ENCODE assay signal across 15 cellular contexts in genomic region chr2:199480966-199481365, GRCh38. TPM values are rescaled to one million over a fixed set of nuclear protein-coding genes. Genes with fewer than 3 reads are reported as not detected.
DNase-seq lines count a peak whose midpoint lies in the region; ATAC-seq and TF ChIP-seq lines count a peak whose summit lies in the region.
"Had no signal": no experiment of that assay in that cellular context is flagged by ENCODE, and none has a peak within 500 bp of the region (broad histone marks: within the 10 kb centered on the region; RNA-seq: fewer than 3 reads in every experiment).

No MANE protein-coding gene starts in this region.

- POLR2A ChIA-PET in Panc1 (lab: Charles Lee) = interaction anchor here (0.6 kb wide), 1 partner anchor 29 kb away, joined by 3 read pairs; no protein-coding TSS in a partner anchor

- H3F3A ChIP-seq in GM23338 (replicated peaks; ENCODE audit: low read depth) = no peaks in the 10 kb centered on the region
- H3F3A ChIP-seq in Loucy (ENCODE audit: low read depth) = no peaks in the 10 kb centered on the region

- H3K4me3 Mint-ChIP-seq in GM23338 (no peak overlapping the region), endodermal cell (no peak overlapping the region)
- H3K4me3 Mint-ChIP-seq: B cell; CD8-positive, alpha-beta T cell had no signal

- in situ Hi-C loops in Panc1 (cut with HindIII; ENCODE audit: low pct_unique_long_range_greater_than_20kb, low sequenced_read_pairs) (no loop called here), transverse colon (cut with MboI; ENCODE audit: low pct_ligation_motif_present in 1 of 4, low pct_unique_long_range_greater_than_20kb in 1 of 4, low sequenced_read_pairs in 3 of 4) (loop anchor here in 3 of 4 donors (25.0 kb wide), 2 partner anchors 256 to 1169 kb away; no protein-coding TSS in a partner anchor), mammary epithelial cell (cut with MboI; ENCODE audit: low sequenced_read_pairs in 2 of 2) (loop anchor here (10.0 to 25.0 kb wide), 3 partner anchors 819 to 1169 kb away; no protein-coding TSS in a partner anchor)

- peaks cover 2% of the 10 kb centered on the region for H3K27me3 Mint-ChIP-seq in GM23338 (ENCODE audit: insufficient read depth, low read depth, poor library complexity)
- H3K27me3 Mint-ChIP-seq in endodermal cell (ENCODE audit: insufficient read depth) = peaks cover 25% of the 10 kb centered on the region

- no peaks in the 10 kb centered on the region for H3K79me2 ChIP-seq in GM23338 (replicated peaks; ENCODE audit: insufficient read depth)
- no peaks in the 10 kb centered on the region for H3K79me2 ChIP-seq in Loucy (ENCODE audit: insufficient read depth, low read length)
- no peaks in the 10 kb centered on the region for H3K79me2 ChIP-seq in mammary epithelial cell (ENCODE audit: insufficient read depth, low read length)

- intact Hi-C loops in Panc1 (cut with micrococcal nuclease; ENCODE audit: unreplicated experiment) = loop anchor here (10.0 kb wide), 1 partner anchor 1106 kb away; no protein-coding TSS in a partner anchor
- intact Hi-C loops in transverse colon (cut with DNase I; ENCODE audit: low total_unique reads) = no loop called here
- intact Hi-C loops in mammary epithelial cell (cut with micrococcal nuclease) = no loop called here

- H3K4me1 Mint-ChIP-seq in GM23338 = peaks cover 4% of the 10 kb centered on the region; the same call in 2 of the 3 replicates
- no peaks in the 10 kb centered on the region for H3K4me1 Mint-ChIP-seq in endodermal cell
- H3K4me1 Mint-ChIP-seq: B cell had no signal

- H3K4me2 ChIP-seq in GM23338 (no peak overlapping the region), Loucy (ENCODE audit: low read depth, low read length, poor library complexity, severe bottlenecking) (no peak overlapping the region), mammary epithelial cell (ENCODE audit: insufficient read depth, low read depth, low read length) (no peak overlapping the region)
- H3K4me2 ChIP-seq: BLaER1 treated with 17β-estradiol and CSF1 and Interleukin-3, amounts not matched to agents 10 nM and 100 nM had no signal

- H4K20me1 ChIP-seq in GM23338 (replicated peaks; ENCODE audit: insufficient read depth) = no peaks in the 10 kb centered on the region
- no peaks in the 10 kb centered on the region for H4K20me1 ChIP-seq in Loucy (ENCODE audit: insufficient read depth, low read length, poor library complexity, severe bottlenecking)
- no peaks in the 10 kb centered on the region for H4K20me1 ChIP-seq in mammary epithelial cell (ENCODE audit: insufficient read depth, low read length)
- H4K20me1 ChIP-seq: BLaER1 treated with 17β-estradiol and CSF1 and Interleukin-3, amounts not matched to agents 10 nM and 100 nM had no signal

- TF ChIP-seq POLR2A in transverse colon (IDR thresholded peaks at IDR 0.05) = no peak

- ATAC-seq in GM23338 (peak; percentile 56), Panc1 (no peak), GM21381 (IDR thresholded peaks at IDR 0.05; ENCODE audit: unreplicated experiment) (no peak)
- ATAC-seq: CD8-positive, alpha-beta T cell had no signal

- no peaks in the 10 kb centered on the region; the same call in 2 of the 3 replicates for H3K9me3 Mint-ChIP-seq in GM23338
- no peaks in the 10 kb centered on the region for H3K9me3 Mint-ChIP-seq in endodermal cell
- H3K9me3 Mint-ChIP-seq: CD8-positive, alpha-beta T cell had no signal

- H2AFZ ChIP-seq in GM23338 (no peak overlapping the region), Loucy (ENCODE audit: low read length) (no peak overlapping the region), mammary epithelial cell (ENCODE audit: low read depth, low read length) (no peak overlapping the region)

- H3K9ac ChIP-seq in Loucy (ENCODE audit: low read depth, low read length, poor library complexity, severe bottlenecking) (no peak overlapping the region), endodermal cell (ENCODE audit: extremely low read depth, low read length, poor library complexity, severe bottlenecking) (no peak overlapping the region), mammary epithelial cell (ENCODE audit: insufficient read depth, low read length) (no peak overlapping the region)
- H3K9ac ChIP-seq: BLaER1 treated with 17β-estradiol and CSF1 and Interleukin-3, amounts not matched to agents 10 nM and 100 nM had no signal

- H3K27ac ChIP-seq in GM23338 (ENCODE audit: low read depth) (no peak overlapping the region), Panc1 (ENCODE audit: low read length) (no peak overlapping the region), endodermal cell (ENCODE audit: low read depth, low read length) (no peak overlapping the region), transverse colon (no peak overlapping the region), mammary epithelial cell (ENCODE audit: insufficient read depth, low read depth, low read length) (no peak overlapping the region)
- H3K27ac ChIP-seq: BLaER1 treated with 17β-estradiol and CSF1 and Interleukin-3, amounts not matched to agents 10 nM and 100 nM had no signal

- DNase-seq in GM23338 (ENCODE audit: low spot score) (peak; percentile 27), Panc1 (ENCODE audit: low read depth, low spot score) (no peak), endodermal cell (peak; percentile 30), transverse colon (no peak), mammary epithelial cell (no peak)
- DNase-seq: Calu3; CD8-positive, alpha-beta T cell; DMS79 treated with DMSO at 0.1 percent for 48 hours; GF-D8; IMR-90 had no signal

- H3K36me3 Mint-ChIP-seq in GM23338 (ENCODE audit: low read depth) = no peaks in the 10 kb centered on the region
- no peaks in the 10 kb centered on the region for H3K36me3 Mint-ChIP-seq in endodermal cell (ENCODE audit: low read depth)
- H3K36me3 Mint-ChIP-seq: CD8-positive, alpha-beta T cell had no signal

- H3K27ac Mint-ChIP-seq in GM23338 = no peak overlapping the region
- H3K27ac Mint-ChIP-seq in endodermal cell = no peak overlapping the region
- H3K27ac Mint-ChIP-seq: B cell; CD8-positive, alpha-beta T cell had no signal

- CTCF ChIA-PET in Panc1 (lab: Charles Lee) = interaction anchor here (0.9 kb wide), 1 partner anchor 10 kb away, joined by 5 read pairs; no protein-coding TSS in a partner anchor
- CTCF ChIA-PET in mammary epithelial cell (lab: Charles Lee; ENCODE audit: low non-redundant PET) = no interaction called here

- dilution Hi-C loops in mammary epithelial cell (cut with HindIII; ENCODE audit: low sequenced_read_pairs) = no loop called here

- H3K9me3 ChIP-seq in Loucy (ENCODE audit: insufficient read depth, low read depth, low read length) (no peaks in the 10 kb centered on the region), Panc1 (ENCODE audit: control insufficient read depth, insufficient read depth, low read depth, low read length) (no peaks in the 10 kb centered on the region), endodermal cell (ENCODE audit: control insufficient read depth, low read length) (no peaks in the 10 kb centered on the region), transverse colon (no peaks in the 10 kb centered on the region), mammary epithelial cell (replicated peaks; ENCODE audit: insufficient read depth, low read length) (no peaks in the 10 kb centered on the region)
- H3K9me3 ChIP-seq: BLaER1 treated with 17β-estradiol and CSF1 and Interleukin-3, amounts not matched to agents 10 nM and 100 nM; HAP-1 had no signal

- H3K36me3 ChIP-seq in GM23338 (ENCODE audit: insufficient read depth) (no peaks in the 10 kb centered on the region), Loucy (ENCODE audit: insufficient read depth, low read length) (no peaks in the 10 kb centered on the region), Panc1 (ENCODE audit: control insufficient read depth, insufficient read depth, low read length) (no peaks in the 10 kb centered on the region), endodermal cell (ENCODE audit: control insufficient read depth, insufficient read depth, low read length) (no peaks in the 10 kb centered on the region), transverse colon (no peaks in the 10 kb centered on the region), mammary epithelial cell (ENCODE audit: insufficient read depth, low read length) (no peaks in the 10 kb centered on the region)
- H3K36me3 ChIP-seq: BLaER1 treated with 17β-estradiol and CSF1 and Interleukin-3, amounts not matched to agents 10 nM and 100 nM; HAP-1 had no signal

- H3K27me3 ChIP-seq in GM23338 (ENCODE audit: insufficient read depth) (no peaks in the 10 kb centered on the region), Loucy (ENCODE audit: insufficient read depth, low read length, poor library complexity, severe bottlenecking) (no peaks in the 10 kb centered on the region), Panc1 (ENCODE audit: control insufficient read depth, insufficient read depth, low read length) (no peaks in the 10 kb centered on the region), endodermal cell (ENCODE audit: control insufficient read depth, insufficient read depth, low read length, poor library complexity, severe bottlenecking) (peaks cover 26% of the 10 kb centered on the region), transverse colon (no peaks in the 10 kb centered on the region), mammary epithelial cell (ENCODE audit: insufficient read depth, low read length) (peaks cover 2% of the 10 kb centered on the region)
- H3K27me3 ChIP-seq: BLaER1 treated with 17β-estradiol and CSF1 and Interleukin-3, amounts not matched to agents 10 nM and 100 nM had no signal

- BruUV-seq in Panc1 (replicated peaks; lab: Mats Ljungman, UMichigan) (no TSS peak), mammary epithelial cell (replicated peaks; lab: Mats Ljungman, UMichigan) (no TSS peak)

- H3K9me2 ChIP-seq in GM23338 (ENCODE audit: insufficient read depth) (no peaks in the 10 kb centered on the region), Loucy (replicated peaks; ENCODE audit: low read depth, low read length) (no peaks in the 10 kb centered on the region)

- TF ChIP-seq EP300 in transverse colon (IDR thresholded peaks at IDR 0.05; ENCODE audit: low read depth) = no peak

- H3K4me1 ChIP-seq in GM23338 (ENCODE audit: insufficient read depth) (no peaks in the 10 kb centered on the region), Loucy (ENCODE audit: insufficient read depth, low read length, poor library complexity, severe bottlenecking) (no peaks in the 10 kb centered on the region), Panc1 (ENCODE audit: control insufficient read depth, insufficient read depth, low read length) (no peaks in the 10 kb centered on the region), endodermal cell (ENCODE audit: control insufficient read depth, insufficient read depth, low read length) (no peaks in the 10 kb centered on the region), transverse colon (no peaks in the 10 kb centered on the region), mammary epithelial cell (ENCODE audit: insufficient read depth, low read length) (no peaks in the 10 kb centered on the region)
- H3K4me1 ChIP-seq: BLaER1 treated with 17β-estradiol and CSF1 and Interleukin-3, amounts not matched to agents 10 nM and 100 nM had no signal

- 82 to 91% methylated on average over 2 of the region's 2 CpGs for WGBS in endodermal cell (ENCODE audit: insufficient coverage in 1 of 2, insufficient read length in 1 of 2), 2 experiments
- 73% methylated on average over 2 of the region's 2 CpGs; no CpG with 5 or more reads in 1 of the 2 donors for WGBS in transverse colon (ENCODE audit: low coverage in 1 of 2), 2 donors
- WGBS in mammary epithelial cell (ENCODE audit: low coverage, missing lambda C conversion rate) = 57% methylated on average over 2 of the region's 2 CpGs

- TF ChIP-seq CTCF in GM23338 (conservative IDR thresholded peaks at IDR 0.05; ENCODE audit: low read depth in 2 of 2) (peak; percentile 17 to 47; a peak in 2 of 4 replicates), Loucy (conservative IDR thresholded peaks at IDR 0.05; ENCODE audit: low read length) (peak; percentile 17; the same call in 1 of the 2 replicates), Panc1 (IDR thresholded peaks at IDR 0.05) (0 out of 2 replicates have a peak, but pooled peaks have one; percentile 6), endodermal cell (conservative IDR thresholded peaks at IDR 0.05) (peak; percentile 20), transverse colon (IDR thresholded peaks at IDR 0.05) (no peak), mammary epithelial cell (conservative IDR thresholded peaks at IDR 0.05 in 1 of 2, IDR thresholded peaks at IDR 0.05 in 1 of 2; ENCODE audit: extremely low read depth in 1 of 2, insufficient read depth in 1 of 2, low read depth in 1 of 2, low read length in 2 of 2) (no peak)

- H3K4me3 ChIP-seq in GM23338 (no peak overlapping the region), Loucy (ENCODE audit: low read length, poor library complexity, severe bottlenecking) (no peak overlapping the region), Panc1 (ENCODE audit: low read depth in 2 of 2, low read length in 2 of 2) (no peak overlapping the region), endodermal cell (ENCODE audit: low read length) (no peak overlapping the region), transverse colon (no peak overlapping the region), mammary epithelial cell (replicated peaks in 1 of 3; ENCODE audit: insufficient read depth in 1 of 3, low read depth in 2 of 3, low read length in 3 of 3) (no peak overlapping the region)
- H3K4me3 ChIP-seq: BLaER1 treated with 17β-estradiol and CSF1 and Interleukin-3, amounts not matched to agents 10 nM and 100 nM; HAP-1 had no signal

RNA-seq across cellular contexts. Expression of gene SATB2, which starts 23.2 kb away (rescaled TPM):
- total RNA-seq in GM23338 (2014; rRNA removed; shearing (Covaris generic)) = 5.7 and 6.0 TPM in 2 replicates
- polyA plus RNA-seq in GM23338 (2016; fragmentation: Nextera tagmentation; extraction: Ambion mirVana) (1.6 and 2.0 TPM in 2 replicates), mammary epithelial cell (1.1 TPM)
- total RNA-seq in Panc1 (2021; ENCODE audit: unreplicated experiment) (43.2 TPM), endodermal cell (1 to 10 TPM; 2.4 to 3.0 TPM), transverse colon (100 to 1,000 TPM; 289 to 316 (median 293) TPM), mammary epithelial cell (10 to 100 TPM in 1 of 2 donors, 1 to 10 TPM in 1; 7.5 to 13.7 TPM)
- 17.9 TPM for polyA plus RNA-seq in Panc1 (2012; ENCODE audit: insufficient read length)
- 5.4 TPM for polyA plus RNA-seq in endodermal cell (2013, experiment 1 of 2)
- 5.7 TPM for polyA plus RNA-seq in endodermal cell (2013, experiment 2 of 2)
- 1.8 TPM for polyA minus RNA-seq in mammary epithelial cell
- total RNA-seq: CD8-positive, alpha-beta T cell had no signal

Comparison
In these comparisons a context has a peak if more than half of its experiments do, and no peak if none do; other contexts are left out.
1. DNase-seq: peak in GM23338 (single experiment) and endodermal cell (single experiment); none in Panc1 (single experiment), transverse colon (single experiment) and mammary epithelial cell (single experiment).
2. CTCF ChIP-seq: peak in GM23338 (2 of 2), Loucy (single experiment), Panc1 (single experiment) and endodermal cell (single experiment); none in transverse colon (0 of 5) and mammary epithelial cell (0 of 2).